ENCODE assay signal across 23 cellular contexts in the genomic region with DNA sequence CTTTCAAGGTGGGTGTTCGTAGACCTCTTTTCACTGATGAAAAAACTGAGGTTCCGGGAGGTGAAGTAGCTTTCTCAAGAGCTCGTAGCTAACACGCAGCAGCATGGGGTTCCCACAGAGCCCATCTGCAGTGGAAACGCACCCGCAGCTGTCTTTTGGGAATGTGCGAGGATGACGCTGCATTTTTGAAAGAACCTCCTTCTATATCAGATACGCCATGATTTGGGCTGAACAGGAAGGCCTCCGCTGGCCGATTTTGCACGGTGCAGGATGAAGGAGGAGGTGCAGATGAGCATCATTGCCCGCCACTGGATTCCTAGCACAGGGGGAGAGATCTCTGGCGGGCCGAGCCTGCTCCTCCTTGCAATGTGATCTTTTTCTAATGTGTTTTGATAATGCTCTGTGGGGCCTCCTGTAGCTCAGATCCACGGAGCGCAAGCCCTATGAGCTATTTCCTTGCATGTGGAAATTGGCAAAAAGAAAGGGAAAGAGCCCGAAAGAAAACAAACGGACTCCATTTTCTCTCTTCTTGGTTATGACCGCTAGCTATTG.
"Had no signal": no experiment of that assay in that cellular context is flagged by ENCODE, and none has a peak within 500 bp of the region (broad histone marks: within the 10 kb centered on the region; RNA-seq: fewer than 3 reads in every experiment).

No MANE protein-coding gene starts in this region.

- DNase-seq: activated CD4-positive, alpha-beta T cell treated with anti-CD3 and anti-CD28 coated beads for 4 hours; activated CD4-positive, alpha-beta T cell treated with anti-CD3 and anti-CD28 coated beads, Interleukin-2, amount 50 U/mL, for 48 hours; activated CD4-positive, CD25-positive, alpha-beta regulatory T cell; activated effector memory CD4-positive, alpha-beta T cell treated with anti-CD3 and anti-CD28 coated beads, Interleukin-2, amount 50 U/mL, for 16 hours; activated naive CD4-positive, alpha-beta T cell treated with anti-CD3 and anti-CD28 coated beads, Interleukin-2, amount 10 ng/mL, durations not matched to agents 7 days and 5 days; amygdala; caudate nucleus; effector CD8-positive, alpha-beta T cell; foreskin keratinocyte; kidney; left lung; naive thymus-derived CD4-positive, alpha-beta T cell; ovary; psoas muscle; stimulated activated CD4-positive, alpha-beta T cell treated with anti-CD3 and anti-CD28 coated beads, Interleukin-1b, Interleukin-23, amount 100 ng/mL, for 48 hours; stomach; T1000 had no signal

- H3K27me3 Mint-ChIP-seq: brain, type B pancreatic cell had no signal

- H3K27ac Mint-ChIP-seq: activated naive CD4-positive, alpha-beta T cell treated with anti-CD3 and anti-CD28 coated beads, Interleukin-2, amount 10 ng/mL, durations not matched to agents 7 days and 5 days; naive thymus-derived CD4-positive, alpha-beta T cell; stimulated activated effector memory CD8-positive, alpha-beta T cell treated with anti-CD3 and anti-CD28 coated beads, Interleukin-12 subunit alpha, Interleukin-12 subunit beta, amount 100 ng/mL, for 72 hours; type B pancreatic cell had no signal

- H3K27me3 ChIP-seq: foreskin keratinocyte, left lung, ovary, right atrium auricular region, stomach, vagina had no signal

- H3K36me3 Mint-ChIP-seq: activated naive CD4-positive, alpha-beta T cell treated with anti-CD3 and anti-CD28 coated beads, Interleukin-2, amount 10 ng/mL, durations not matched to agents 7 days and 5 days; brain; stimulated activated effector memory CD8-positive, alpha-beta T cell treated with anti-CD3 and anti-CD28 coated beads, Interleukin-12 subunit alpha, Interleukin-12 subunit beta, amount 100 ng/mL, for 72 hours; type B pancreatic cell had no signal

- H3K4me1 ChIP-seq: foreskin keratinocyte had no signal

- H3K4me3 Mint-ChIP-seq: activated naive CD4-positive, alpha-beta T cell treated with anti-CD3 and anti-CD28 coated beads, Interleukin-2, amount 10 ng/mL, durations not matched to agents 7 days and 5 days; brain; naive thymus-derived CD4-positive, alpha-beta T cell; stimulated activated effector memory CD8-positive, alpha-beta T cell treated with anti-CD3 and anti-CD28 coated beads, Interleukin-12 subunit alpha, Interleukin-12 subunit beta, amount 100 ng/mL, for 72 hours; type B pancreatic cell had no signal

- H3K4me1 Mint-ChIP-seq: activated naive CD4-positive, alpha-beta T cell treated with anti-CD3 and anti-CD28 coated beads, Interleukin-2, amount 10 ng/mL, durations not matched to agents 7 days and 5 days; naive thymus-derived CD4-positive, alpha-beta T cell; stimulated activated effector memory CD8-positive, alpha-beta T cell treated with anti-CD3 and anti-CD28 coated beads, Interleukin-12 subunit alpha, Interleukin-12 subunit beta, amount 100 ng/mL, for 72 hours had no signal

- H3K4me3 ChIP-seq: left lung, lung, ovary, psoas muscle, right atrium auricular region, stomach, vagina had no signal

- H3K9me3 Mint-ChIP-seq: activated naive CD4-positive, alpha-beta T cell treated with anti-CD3 and anti-CD28 coated beads, Interleukin-2, amount 10 ng/mL, durations not matched to agents 7 days and 5 days; stimulated activated effector memory CD8-positive, alpha-beta T cell treated with anti-CD3 and anti-CD28 coated beads, Interleukin-12 subunit alpha, Interleukin-12 subunit beta, amount 100 ng/mL, for 72 hours; type B pancreatic cell had no signal

- H3K27ac ChIP-seq: foreskin keratinocyte, left lung, ovary, psoas muscle, right atrium auricular region, stomach, vagina had no signal

- H3K9me3 ChIP-seq: ovary, stomach, vagina had no signal

- ATAC-seq: foreskin keratinocyte; left lung; naive thymus-derived CD4-positive, alpha-beta T cell; psoas muscle; stimulated activated effector memory CD8-positive, alpha-beta T cell treated with anti-CD3 and anti-CD28 coated beads, Interleukin-12 subunit alpha, Interleukin-12 subunit beta, amount 100 ng/mL, for 72 hours had no signal

- H3K36me3 ChIP-seq: left lung, ovary, right atrium auricular region, stomach, vagina had no signal
